Comparison of ENCODE assay signal across 8 cellular contexts in genomic region chr21:37366488-37367300, GRCh38. TPM values are rescaled to one million over a fixed set of nuclear protein-coding genes. Genes with fewer than 3 reads are reported as not detected.
DNase-seq lines count a peak whose midpoint lies in the region; ATAC-seq and TF ChIP-seq lines count a peak whose summit lies in the region.

Gene DYRK1A (plus strand): TSS chr21:37366773. CDS start chr21:37420375, 53,602 bp downstream.

- H3K4me1 Mint-ChIP-seq in IgD-negative memory B cell = peaks cover 34 to 48% (median 46%) of the 10 kb centered on the region in 3 donors

- peak within 1 kb of the TSS; percentile 99 to 100 (median 99) for H3K27ac Mint-ChIP-seq in IgD-negative memory B cell

- H3K9me3 Mint-ChIP-seq in IgD-negative memory B cell = peaks cover 0 to 4% (median 0%) of the 10 kb centered on the region in 3 donors

- no peaks in the 10 kb centered on the region for H3K9me3 ChIP-seq in mononuclear cell (ENCODE audit: low read depth, low read length)

- TF ChIP-seq CTCF in epithelial cell of esophagus (IDR thresholded peaks at IDR 0.05; ENCODE audit: insufficient read depth, low read depth, low read length, missing control alignments) = no peak

- H3K4me3 Mint-ChIP-seq in IgD-negative memory B cell = peak within 1 kb of the TSS; percentile 96 to 100 (median 98)

- ATAC-seq in GM21529 (IDR thresholded peaks at IDR 0.05; ENCODE audit: unreplicated experiment) = peak; percentile 56

- H3K4me3 ChIP-seq in epithelial cell of esophagus (ENCODE audit: low read length) = peak within 1 kb of the TSS; percentile 87
- peak within 1 kb of the TSS; percentile 85 for H3K4me3 ChIP-seq in mononuclear cell (ENCODE audit: low read length)

- H3K27me3 Mint-ChIP-seq in IgD-negative memory B cell = no peaks in the 10 kb centered on the region

- no peaks in the 10 kb centered on the region for H3K36me3 Mint-ChIP-seq in IgD-negative memory B cell

- H3K27me3 ChIP-seq in mononuclear cell (ENCODE audit: insufficient read depth, low read length) = no peaks in the 10 kb centered on the region

- DNase-seq in DMS 273 treated with DMSO at 0.1 percent for 48 hours (lab: John Stamatoyannopoulos, UW) (peak; percentile 96), OCI-M2 (lab: John Stamatoyannopoulos, UW; ENCODE audit: unreplicated experiment) (peak; percentile 96), activated T-cell treated with anti-CD3 and anti-CD28 coated beads for 4 hours (peak; percentile 98), epithelial cell of esophagus (ENCODE audit: low read depth) (peak; percentile 99)
- DNase-seq in stimulated activated CD8-positive, alpha-beta memory T cell treated with anti-CD3 and anti-CD28 coated beads, Interleukin-4, amount 100 ng/mL, for 1 hour (ENCODE audit: low read depth in 2 of 2, low spot score in 1 of 2) = peak; percentile 97

- peaks cover 35% of the 10 kb centered on the region for H3K4me1 ChIP-seq in mononuclear cell (ENCODE audit: insufficient read depth, low read length)

RNA-seq across cellular contexts. Expression of gene DYRK1A, which starts in this region (rescaled TPM):
- polyA plus RNA-seq in IgD-negative memory B cell = 4.3 TPM
- 316 TPM for total RNA-seq in mononuclear cell

Comparison
In these comparisons a context has a peak if more than half of its experiments do, and no peak if none do; other contexts are left out.
1. Peak in every context shown above with its lines: DNase-seq, ATAC-seq and H3K4me3 ChIP-seq.